In the genomic region with DNA sequence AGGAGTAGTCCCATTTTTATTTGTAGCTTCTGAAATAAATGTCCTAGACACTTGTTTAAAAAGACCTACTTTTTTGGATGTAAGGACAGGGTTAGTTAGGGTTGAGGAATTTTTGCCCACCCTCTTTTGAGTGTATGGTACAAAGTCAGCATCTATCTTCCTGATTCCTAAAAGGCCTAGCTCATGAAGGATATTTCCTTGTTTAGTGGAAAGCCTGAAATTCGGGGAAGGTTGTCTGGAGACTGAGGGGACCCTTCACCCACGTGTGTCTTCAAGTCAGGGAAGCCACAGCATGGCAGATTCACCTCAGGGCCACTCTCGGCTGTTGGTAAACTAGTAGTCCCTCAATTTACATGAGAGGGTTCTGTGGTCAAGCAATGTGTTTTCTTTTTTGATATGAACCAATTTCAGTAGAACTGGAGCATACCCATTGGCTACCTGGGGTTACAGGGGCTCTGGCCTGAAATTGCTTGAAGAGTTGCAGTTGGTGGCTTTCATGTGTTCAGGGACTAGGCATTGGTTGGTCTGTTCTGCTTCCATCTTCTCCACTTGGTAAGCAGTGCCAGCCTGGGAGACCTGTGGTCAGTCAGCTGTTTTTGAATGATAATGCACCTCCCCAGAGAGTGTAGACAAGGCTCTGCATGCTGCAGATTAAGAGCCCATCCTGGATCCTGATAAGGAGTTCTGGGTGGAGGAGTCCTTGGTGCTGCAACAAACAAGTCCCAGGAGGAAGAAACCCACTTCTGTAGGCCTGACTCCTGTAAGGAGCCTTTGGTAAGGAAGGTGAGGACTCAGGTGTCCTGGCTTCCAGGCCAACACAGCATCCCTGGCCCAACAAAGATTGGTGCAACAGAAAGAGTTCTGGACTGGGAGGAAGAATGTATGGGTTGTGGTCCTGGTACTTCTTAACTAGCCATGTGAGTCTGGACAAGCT, we compare ENCODE assay signal across 1 cellular context.
TF ChIP-seq lines count a peak whose summit lies in the region.

No MANE protein-coding gene starts in this region.

TF ChIP-seq in K562, 482 proteins besides CTCF, POLR2A, EP300 and RAD21 (continued from another document and continues in another):
- TF ChIP-seq, protein P1, sequence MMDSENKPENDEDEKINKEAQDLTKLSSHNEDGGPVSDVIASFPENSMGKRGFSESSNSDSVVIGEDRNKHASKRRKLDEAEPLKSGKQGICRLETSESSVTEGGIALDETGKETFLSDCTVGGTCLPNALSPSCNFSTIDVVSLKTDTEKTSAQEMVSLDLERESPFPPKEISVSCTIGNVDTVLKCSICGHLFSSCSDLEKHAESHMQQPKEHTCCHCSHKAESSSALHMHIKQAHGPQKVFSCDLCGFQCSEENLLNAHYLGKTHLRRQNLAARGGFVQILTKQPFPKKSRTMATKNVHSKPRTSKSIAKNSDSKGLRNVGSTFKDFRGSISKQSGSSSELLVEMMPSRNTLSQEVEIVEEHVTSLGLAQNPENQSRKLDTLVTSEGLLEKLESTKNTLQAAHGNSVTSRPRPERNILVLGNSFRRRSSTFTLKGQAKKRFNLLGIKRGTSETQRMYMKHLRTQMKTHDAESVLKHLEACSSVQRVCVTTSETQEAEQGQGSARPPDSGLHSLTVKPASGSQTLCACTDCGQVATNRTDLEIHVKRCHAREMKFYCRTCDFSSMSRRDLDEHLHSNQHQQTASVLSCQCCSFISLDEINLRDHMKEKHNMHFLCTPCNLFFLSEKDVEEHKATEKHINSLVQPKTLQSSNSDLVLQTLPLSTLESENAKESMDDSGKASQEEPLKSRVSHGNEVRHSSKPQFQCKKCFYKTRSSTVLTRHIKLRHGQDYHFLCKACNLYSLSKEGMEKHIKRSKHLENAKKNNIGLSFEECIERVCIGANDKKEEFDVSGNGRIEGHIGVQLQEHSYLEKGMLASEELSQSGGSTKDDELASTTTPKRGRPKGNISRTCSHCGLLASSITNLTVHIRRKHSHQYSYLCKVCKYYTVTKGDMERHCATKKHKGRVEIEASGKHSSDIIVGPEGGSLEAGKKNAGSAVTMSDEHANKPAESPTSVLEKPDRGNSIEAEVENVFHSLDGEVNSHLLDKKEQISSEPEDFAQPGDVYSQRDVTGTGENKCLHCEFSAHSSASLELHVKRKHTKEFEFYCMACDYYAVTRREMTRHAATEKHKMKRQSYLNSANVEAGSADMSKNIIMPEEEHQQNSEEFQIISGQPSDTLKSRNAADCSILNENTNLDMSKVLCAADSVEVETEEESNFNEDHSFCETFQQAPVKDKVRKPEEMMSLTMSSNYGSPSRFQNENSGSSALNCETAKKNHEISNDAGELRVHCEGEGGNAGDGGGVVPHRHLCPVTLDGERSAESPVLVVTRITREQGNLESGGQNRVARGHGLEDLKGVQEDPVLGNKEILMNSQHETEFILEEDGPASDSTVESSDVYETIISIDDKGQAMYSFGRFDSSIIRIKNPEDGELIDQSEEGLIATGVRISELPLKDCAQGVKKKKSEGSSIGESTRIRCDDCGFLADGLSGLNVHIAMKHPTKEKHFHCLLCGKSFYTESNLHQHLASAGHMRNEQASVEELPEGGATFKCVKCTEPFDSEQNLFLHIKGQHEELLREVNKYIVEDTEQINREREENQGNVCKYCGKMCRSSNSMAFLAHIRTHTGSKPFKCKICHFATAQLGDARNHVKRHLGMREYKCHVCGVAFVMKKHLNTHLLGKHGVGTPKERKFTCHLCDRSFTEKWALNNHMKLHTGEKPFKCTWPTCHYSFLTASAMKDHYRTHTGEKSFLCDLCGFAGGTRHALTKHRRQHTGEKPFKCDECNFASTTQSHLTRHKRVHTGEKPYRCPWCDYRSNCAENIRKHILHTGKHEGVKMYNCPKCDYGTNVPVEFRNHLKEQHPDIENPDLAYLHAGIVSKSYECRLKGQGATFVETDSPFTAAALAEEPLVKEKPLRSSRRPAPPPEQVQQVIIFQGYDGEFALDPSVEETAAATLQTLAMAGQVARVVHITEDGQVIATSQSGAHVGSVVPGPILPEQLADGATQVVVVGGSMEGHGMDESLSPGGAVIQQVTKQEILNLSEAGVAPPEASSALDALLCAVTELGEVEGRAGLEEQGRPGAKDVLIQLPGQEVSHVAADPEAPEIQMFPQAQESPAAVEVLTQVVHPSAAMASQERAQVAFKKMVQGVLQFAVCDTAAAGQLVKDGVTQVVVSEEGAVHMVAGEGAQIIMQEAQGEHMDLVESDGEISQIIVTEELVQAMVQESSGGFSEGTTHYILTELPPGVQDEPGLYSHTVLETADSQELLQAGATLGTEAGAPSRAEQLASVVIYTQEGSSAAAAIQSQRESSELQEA (IDR thresholded peaks at IDR 0.05; ENCODE audit: low read depth) = no peak
- peak; percentile 93 for TF ChIP-seq PHB2 (IDR thresholded peaks at IDR 0.05; ENCODE audit: low read depth)
- no peak for TF ChIP-seq ZFPM2 (CRISPR knock-in tag; IDR thresholded peaks at IDR 0.05)
- TF ChIP-seq TAF1 (IDR thresholded peaks at IDR 0.05; ENCODE audit: control insufficient read depth, extremely low read depth, insufficient read depth, low read length, severe bottlenecking) = peak; percentile 54
- TF ChIP-seq TRIM24 (IDR thresholded peaks at IDR 0.05) = peak; percentile 93 to 96
- peak; percentile 40; the same call in 1 of the 2 replicates for TF ChIP-seq PHF21A (IDR thresholded peaks at IDR 0.05; ENCODE audit: borderline replicate concordance, low read depth)
- TF ChIP-seq, protein P2, sequence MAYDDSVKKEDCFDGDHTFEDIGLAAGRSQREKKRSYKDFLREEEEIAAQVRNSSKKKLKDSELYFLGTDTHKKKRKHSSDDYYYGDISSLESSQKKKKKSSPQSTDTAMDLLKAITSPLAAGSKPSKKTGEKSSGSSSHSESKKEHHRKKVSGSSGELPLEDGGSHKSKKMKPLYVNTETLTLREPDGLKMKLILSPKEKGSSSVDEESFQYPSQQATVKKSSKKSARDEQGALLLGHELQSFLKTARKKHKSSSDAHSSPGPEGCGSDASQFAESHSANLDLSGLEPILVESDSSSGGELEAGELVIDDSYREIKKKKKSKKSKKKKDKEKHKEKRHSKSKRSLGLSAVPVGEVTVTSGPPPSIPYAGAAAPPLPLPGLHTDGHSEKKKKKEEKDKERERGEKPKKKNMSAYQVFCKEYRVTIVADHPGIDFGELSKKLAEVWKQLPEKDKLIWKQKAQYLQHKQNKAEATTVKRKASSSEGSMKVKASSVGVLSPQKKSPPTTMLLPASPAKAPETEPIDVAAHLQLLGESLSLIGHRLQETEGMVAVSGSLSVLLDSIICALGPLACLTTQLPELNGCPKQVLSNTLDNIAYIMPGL (CRISPR knock-in tag; IDR thresholded peaks at IDR 0.05) = no peak
- TF ChIP-seq HNRNPUL1 (IDR thresholded peaks at IDR 0.05; ENCODE audit: low read length) = no peak
- TF ChIP-seq POLR2G (IDR thresholded peaks at IDR 0.05; ENCODE audit: low read depth, low read length) = no peak
- TF ChIP-seq, protein P3, sequence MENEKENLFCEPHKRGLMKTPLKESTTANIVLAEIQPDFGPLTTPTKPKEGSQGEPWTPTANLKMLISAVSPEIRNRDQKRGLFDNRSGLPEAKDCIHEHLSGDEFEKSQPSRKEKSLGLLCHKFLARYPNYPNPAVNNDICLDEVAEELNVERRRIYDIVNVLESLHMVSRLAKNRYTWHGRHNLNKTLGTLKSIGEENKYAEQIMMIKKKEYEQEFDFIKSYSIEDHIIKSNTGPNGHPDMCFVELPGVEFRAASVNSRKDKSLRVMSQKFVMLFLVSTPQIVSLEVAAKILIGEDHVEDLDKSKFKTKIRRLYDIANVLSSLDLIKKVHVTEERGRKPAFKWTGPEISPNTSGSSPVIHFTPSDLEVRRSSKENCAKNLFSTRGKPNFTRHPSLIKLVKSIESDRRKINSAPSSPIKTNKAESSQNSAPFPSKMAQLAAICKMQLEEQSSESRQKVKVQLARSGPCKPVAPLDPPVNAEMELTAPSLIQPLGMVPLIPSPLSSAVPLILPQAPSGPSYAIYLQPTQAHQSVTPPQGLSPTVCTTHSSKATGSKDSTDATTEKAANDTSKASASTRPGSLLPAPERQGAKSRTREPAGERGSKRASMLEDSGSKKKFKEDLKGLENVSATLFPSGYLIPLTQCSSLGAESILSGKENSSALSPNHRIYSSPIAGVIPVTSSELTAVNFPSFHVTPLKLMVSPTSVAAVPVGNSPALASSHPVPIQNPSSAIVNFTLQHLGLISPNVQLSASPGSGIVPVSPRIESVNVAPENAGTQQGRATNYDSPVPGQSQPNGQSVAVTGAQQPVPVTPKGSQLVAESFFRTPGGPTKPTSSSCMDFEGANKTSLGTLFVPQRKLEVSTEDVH (IDR thresholded peaks at IDR 0.05; ENCODE audit: low read depth, partially characterized antibody) = peak; percentile 28
- TF ChIP-seq, protein P4, sequence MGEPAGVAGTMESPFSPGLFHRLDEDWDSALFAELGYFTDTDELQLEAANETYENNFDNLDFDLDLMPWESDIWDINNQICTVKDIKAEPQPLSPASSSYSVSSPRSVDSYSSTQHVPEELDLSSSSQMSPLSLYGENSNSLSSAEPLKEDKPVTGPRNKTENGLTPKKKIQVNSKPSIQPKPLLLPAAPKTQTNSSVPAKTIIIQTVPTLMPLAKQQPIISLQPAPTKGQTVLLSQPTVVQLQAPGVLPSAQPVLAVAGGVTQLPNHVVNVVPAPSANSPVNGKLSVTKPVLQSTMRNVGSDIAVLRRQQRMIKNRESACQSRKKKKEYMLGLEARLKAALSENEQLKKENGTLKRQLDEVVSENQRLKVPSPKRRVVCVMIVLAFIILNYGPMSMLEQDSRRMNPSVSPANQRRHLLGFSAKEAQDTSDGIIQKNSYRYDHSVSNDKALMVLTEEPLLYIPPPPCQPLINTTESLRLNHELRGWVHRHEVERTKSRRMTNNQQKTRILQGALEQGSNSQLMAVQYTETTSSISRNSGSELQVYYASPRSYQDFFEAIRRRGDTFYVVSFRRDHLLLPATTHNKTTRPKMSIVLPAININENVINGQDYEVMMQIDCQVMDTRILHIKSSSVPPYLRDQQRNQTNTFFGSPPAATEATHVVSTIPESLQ (CRISPR knock-in tag; IDR thresholded peaks at IDR 0.05) = 0 out of 2 replicates have a peak, but pooled peaks have one; percentile 5
- TF ChIP-seq, protein P5, sequence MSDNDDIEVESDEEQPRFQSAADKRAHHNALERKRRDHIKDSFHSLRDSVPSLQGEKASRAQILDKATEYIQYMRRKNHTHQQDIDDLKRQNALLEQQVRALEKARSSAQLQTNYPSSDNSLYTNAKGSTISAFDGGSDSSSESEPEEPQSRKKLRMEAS (CRISPR knock-in tag; IDR thresholded peaks at IDR 0.05) = peak; percentile 68
- TF ChIP-seq, protein P6, sequence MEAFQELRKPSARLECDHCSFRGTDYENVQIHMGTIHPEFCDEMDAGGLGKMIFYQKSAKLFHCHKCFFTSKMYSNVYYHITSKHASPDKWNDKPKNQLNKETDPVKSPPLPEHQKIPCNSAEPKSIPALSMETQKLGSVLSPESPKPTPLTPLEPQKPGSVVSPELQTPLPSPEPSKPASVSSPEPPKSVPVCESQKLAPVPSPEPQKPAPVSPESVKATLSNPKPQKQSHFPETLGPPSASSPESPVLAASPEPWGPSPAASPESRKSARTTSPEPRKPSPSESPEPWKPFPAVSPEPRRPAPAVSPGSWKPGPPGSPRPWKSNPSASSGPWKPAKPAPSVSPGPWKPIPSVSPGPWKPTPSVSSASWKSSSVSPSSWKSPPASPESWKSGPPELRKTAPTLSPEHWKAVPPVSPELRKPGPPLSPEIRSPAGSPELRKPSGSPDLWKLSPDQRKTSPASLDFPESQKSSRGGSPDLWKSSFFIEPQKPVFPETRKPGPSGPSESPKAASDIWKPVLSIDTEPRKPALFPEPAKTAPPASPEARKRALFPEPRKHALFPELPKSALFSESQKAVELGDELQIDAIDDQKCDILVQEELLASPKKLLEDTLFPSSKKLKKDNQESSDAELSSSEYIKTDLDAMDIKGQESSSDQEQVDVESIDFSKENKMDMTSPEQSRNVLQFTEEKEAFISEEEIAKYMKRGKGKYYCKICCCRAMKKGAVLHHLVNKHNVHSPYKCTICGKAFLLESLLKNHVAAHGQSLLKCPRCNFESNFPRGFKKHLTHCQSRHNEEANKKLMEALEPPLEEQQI (IDR thresholded peaks at IDR 0.05) = peak; percentile 88; the same call in 1 of the 2 replicates
- TF ChIP-seq HLTF (IDR thresholded peaks at IDR 0.05) = peak; percentile 83; the same call in 1 of the 2 replicates
- TF ChIP-seq, protein P7, sequence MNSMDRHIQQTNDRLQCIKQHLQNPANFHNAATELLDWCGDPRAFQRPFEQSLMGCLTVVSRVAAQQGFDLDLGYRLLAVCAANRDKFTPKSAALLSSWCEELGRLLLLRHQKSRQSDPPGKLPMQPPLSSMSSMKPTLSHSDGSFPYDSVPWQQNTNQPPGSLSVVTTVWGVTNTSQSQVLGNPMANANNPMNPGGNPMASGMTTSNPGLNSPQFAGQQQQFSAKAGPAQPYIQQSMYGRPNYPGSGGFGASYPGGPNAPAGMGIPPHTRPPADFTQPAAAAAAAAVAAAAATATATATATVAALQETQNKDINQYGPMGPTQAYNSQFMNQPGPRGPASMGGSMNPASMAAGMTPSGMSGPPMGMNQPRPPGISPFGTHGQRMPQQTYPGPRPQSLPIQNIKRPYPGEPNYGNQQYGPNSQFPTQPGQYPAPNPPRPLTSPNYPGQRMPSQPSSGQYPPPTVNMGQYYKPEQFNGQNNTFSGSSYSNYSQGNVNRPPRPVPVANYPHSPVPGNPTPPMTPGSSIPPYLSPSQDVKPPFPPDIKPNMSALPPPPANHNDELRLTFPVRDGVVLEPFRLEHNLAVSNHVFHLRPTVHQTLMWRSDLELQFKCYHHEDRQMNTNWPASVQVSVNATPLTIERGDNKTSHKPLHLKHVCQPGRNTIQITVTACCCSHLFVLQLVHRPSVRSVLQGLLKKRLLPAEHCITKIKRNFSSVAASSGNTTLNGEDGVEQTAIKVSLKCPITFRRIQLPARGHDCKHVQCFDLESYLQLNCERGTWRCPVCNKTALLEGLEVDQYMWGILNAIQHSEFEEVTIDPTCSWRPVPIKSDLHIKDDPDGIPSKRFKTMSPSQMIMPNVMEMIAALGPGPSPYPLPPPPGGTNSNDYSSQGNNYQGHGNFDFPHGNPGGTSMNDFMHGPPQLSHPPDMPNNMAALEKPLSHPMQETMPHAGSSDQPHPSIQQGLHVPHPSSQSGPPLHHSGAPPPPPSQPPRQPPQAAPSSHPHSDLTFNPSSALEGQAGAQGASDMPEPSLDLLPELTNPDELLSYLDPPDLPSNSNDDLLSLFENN (IDR thresholded peaks at IDR 0.05; ENCODE audit: low read depth in 2 of 2, low read length in 2 of 2) = peak in 1 of 2 experiments; percentile 98; a peak in 2 of 4 replicates
- peak; percentile 26; the same call in 1 of the 2 replicates for TF ChIP-seq MIER1 (IDR thresholded peaks at IDR 0.05; ENCODE audit: low read depth)
- TF ChIP-seq, protein P8, sequence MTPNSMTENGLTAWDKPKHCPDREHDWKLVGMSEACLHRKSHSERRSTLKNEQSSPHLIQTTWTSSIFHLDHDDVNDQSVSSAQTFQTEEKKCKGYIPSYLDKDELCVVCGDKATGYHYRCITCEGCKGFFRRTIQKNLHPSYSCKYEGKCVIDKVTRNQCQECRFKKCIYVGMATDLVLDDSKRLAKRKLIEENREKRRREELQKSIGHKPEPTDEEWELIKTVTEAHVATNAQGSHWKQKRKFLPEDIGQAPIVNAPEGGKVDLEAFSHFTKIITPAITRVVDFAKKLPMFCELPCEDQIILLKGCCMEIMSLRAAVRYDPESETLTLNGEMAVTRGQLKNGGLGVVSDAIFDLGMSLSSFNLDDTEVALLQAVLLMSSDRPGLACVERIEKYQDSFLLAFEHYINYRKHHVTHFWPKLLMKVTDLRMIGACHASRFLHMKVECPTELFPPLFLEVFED (CRISPR knock-in tag; conservative IDR thresholded peaks at IDR 0.05) = no peak; the same call in 1 of the 2 replicates
- no peak for TF ChIP-seq RBM25 (IDR thresholded peaks at IDR 0.05; ENCODE audit: low read depth, low read length, severe bottlenecking)
- TF ChIP-seq ADNP (tag; IDR thresholded peaks at IDR 0.05) = no peak
- TF ChIP-seq, protein P9, sequence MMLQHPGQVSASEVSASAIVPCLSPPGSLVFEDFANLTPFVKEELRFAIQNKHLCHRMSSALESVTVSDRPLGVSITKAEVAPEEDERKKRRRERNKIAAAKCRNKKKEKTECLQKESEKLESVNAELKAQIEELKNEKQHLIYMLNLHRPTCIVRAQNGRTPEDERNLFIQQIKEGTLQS (IDR thresholded peaks at IDR 0.05) = 0 out of 2 replicates have a peak, but pooled peaks have one; percentile 16
- TF ChIP-seq, protein P9 (CRISPR knock-in tag; conservative IDR thresholded peaks at IDR 0.05) = peak; percentile 47; the same call in 1 of the 2 replicates
- peak; percentile 87; a peak in 3 of 4 replicates for TF ChIP-seq ARNT (IDR thresholded peaks at IDR 0.05)
